In the genomic region with DNA sequence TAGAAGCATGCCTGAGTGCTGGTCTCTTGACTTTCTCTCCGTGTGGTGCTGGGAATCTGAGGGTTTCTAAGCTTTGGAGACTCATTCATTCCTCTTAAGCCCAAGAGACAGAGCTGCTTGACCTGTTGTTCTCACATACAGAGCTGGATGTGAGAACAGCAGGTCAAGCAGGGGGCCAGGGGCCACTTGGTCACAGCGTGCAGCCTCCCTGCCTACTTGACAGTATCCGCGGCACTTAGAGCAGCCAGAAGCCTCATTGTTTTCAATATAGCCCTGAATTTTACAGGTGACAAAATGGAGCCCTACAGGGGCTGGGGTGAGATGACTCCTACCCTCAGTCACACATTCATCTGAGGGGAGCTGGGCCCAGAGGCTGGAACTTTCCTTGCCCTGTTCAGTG, we compare ENCODE assay signal across 17 cellular contexts.
"Had no signal": no experiment of that assay in that cellular context is flagged by ENCODE, and none has a peak within 500 bp of the region (broad histone marks: within the 10 kb centered on the region; RNA-seq: fewer than 3 reads in every experiment).

No MANE protein-coding gene starts in this region.

- H3K27ac Mint-ChIP-seq: dendritic cell treated with granulocyte-macrophage colony-stimulating factor and Interleukin-4, amounts not matched to agents 40 ng/mL and 50 ng/mL, for 4 days; effector memory CD8-positive, alpha-beta T cell; naive thymus-derived CD4-positive, alpha-beta T cell had no signal

- DNase-seq: effector memory CD8-positive, alpha-beta T cell; gastrocnemius medialis; heart right ventricle; hypothalamus; kidney glomerular epithelial cell; mammary epithelial cell; naive thymus-derived CD4-positive, alpha-beta T cell; psoas muscle; sigmoid colon; stimulated activated naive CD4-positive, alpha-beta T cell treated with Interleukin-2 at 50 U/mL for 16 hours; tibial artery; upper lobe of right lung had no signal

- H3K4me1 ChIP-seq: esophagus muscularis mucosa, heart right ventricle, sigmoid colon, tibial artery, upper lobe of right lung, vagina had no signal

- H3K4me1 Mint-ChIP-seq: naive thymus-derived CD4-positive, alpha-beta T cell had no signal

- H3K9me3 Mint-ChIP-seq: dendritic cell treated with granulocyte-macrophage colony-stimulating factor and Interleukin-4, amounts not matched to agents 40 ng/mL and 50 ng/mL, for 4 days; effector memory CD8-positive, alpha-beta T cell; naive thymus-derived CD4-positive, alpha-beta T cell had no signal

- H3K27me3 Mint-ChIP-seq: naive thymus-derived CD4-positive, alpha-beta T cell had no signal

- H3K27ac ChIP-seq: epithelial cell of prostate, esophagus muscularis mucosa, gastrocnemius medialis, heart right ventricle, psoas muscle, sigmoid colon, skin epidermis, tibial artery, upper lobe of right lung, vagina had no signal

- H3K36me3 ChIP-seq: esophagus muscularis mucosa, gastrocnemius medialis, heart right ventricle, sigmoid colon, tibial artery, upper lobe of right lung, vagina had no signal

- H3K4me3 Mint-ChIP-seq: dendritic cell treated with granulocyte-macrophage colony-stimulating factor and Interleukin-4, amounts not matched to agents 40 ng/mL and 50 ng/mL, for 4 days; effector memory CD8-positive, alpha-beta T cell; naive thymus-derived CD4-positive, alpha-beta T cell had no signal

- H3K27me3 ChIP-seq: esophagus muscularis mucosa, gastrocnemius medialis, heart right ventricle, sigmoid colon, tibial artery, upper lobe of right lung, vagina had no signal

- H3K9me3 ChIP-seq: esophagus muscularis mucosa, gastrocnemius medialis, heart right ventricle, psoas muscle, sigmoid colon, tibial artery, upper lobe of right lung, vagina had no signal

- H3K36me3 Mint-ChIP-seq: naive thymus-derived CD4-positive, alpha-beta T cell had no signal

- ATAC-seq: effector memory CD8-positive, alpha-beta T cell; gastrocnemius medialis; naive thymus-derived CD4-positive, alpha-beta T cell; psoas muscle; upper lobe of right lung had no signal

- H3K4me3 ChIP-seq: esophagus muscularis mucosa, gastrocnemius medialis, heart right ventricle, psoas muscle, sigmoid colon, skin epidermis, tibial artery, upper lobe of right lung, vagina had no signal
